ENCODE assay signal across 14 cellular contexts in genomic region chr6:124798942-124799496, GRCh38.
DNase-seq lines count a peak whose midpoint lies in the region; ATAC-seq, FAIRE-seq and TF ChIP-seq lines count a peak whose summit lies in the region.
"Had no signal": no experiment of that assay in that cellular context is flagged by ENCODE, and none has a peak within 500 bp of the region (broad histone marks: within the 10 kb centered on the region; RNA-seq: fewer than 3 reads in every experiment).

No MANE protein-coding gene starts in this region.

- H3K27me3 ChIP-seq in KMS-11 (ENCODE audit: insufficient read depth, low read depth) (no peaks in the 10 kb centered on the region), adipocyte (replicated peaks; ENCODE audit: control insufficient read depth, insufficient read depth, low read length) (peaks cover 2% of the 10 kb centered on the region)
- H3K27me3 ChIP-seq: BLaER1 treated with 17β-estradiol and CSF1 and Interleukin-3, amounts not matched to agents 10 nM and 100 nM; suprapubic skin had no signal

- no peaks in the 10 kb centered on the region for H3K9me3 ChIP-seq in adipocyte (ENCODE audit: control insufficient read depth, low read length)
- H3K9me3 ChIP-seq: BLaER1 treated with 17β-estradiol and CSF1 and Interleukin-3, amounts not matched to agents 10 nM and 100 nM; prostate gland; suprapubic skin had no signal

- H3K27me3 Mint-ChIP-seq in nephron (ENCODE audit: low read depth), result peaks cover 4% of the 10 kb centered on the region
- peaks cover 17% of the 10 kb centered on the region for H3K27me3 Mint-ChIP-seq in stimulated activated naive CD8-positive, alpha-beta T cell treated with anti-CD3 and anti-CD28 coated beads, Interleukin-15, amount 100 ng/mL, for 72 hours
- H3K27me3 Mint-ChIP-seq: activated naive CD4-positive, alpha-beta T cell treated with anti-CD3 and anti-CD28 coated beads, Interleukin-2, amount 50 U/mL, for 24 hours had no signal

- H3K9me3 Mint-ChIP-seq in nephron, result no peaks in the 10 kb centered on the region
- H3K9me3 Mint-ChIP-seq in stimulated activated naive CD8-positive, alpha-beta T cell treated with anti-CD3 and anti-CD28 coated beads, Interleukin-15, amount 100 ng/mL, for 72 hours, result no peaks in the 10 kb centered on the region
- H3K9me3 Mint-ChIP-seq: activated naive CD4-positive, alpha-beta T cell treated with anti-CD3 and anti-CD28 coated beads, Interleukin-2, amount 50 U/mL, for 24 hours had no signal

- H3K27ac ChIP-seq in KMS-11, result no peak overlapping the region
- H3K27ac ChIP-seq: BLaER1 treated with 17β-estradiol and CSF1 and Interleukin-3, amounts not matched to agents 10 nM and 100 nM; prostate gland; suprapubic skin had no signal

- no peaks in the 10 kb centered on the region for H3K4me1 ChIP-seq in KMS-11 (ENCODE audit: low read depth, poor library complexity, severe bottlenecking)
- H3K4me1 ChIP-seq in adipocyte (ENCODE audit: control insufficient read depth, insufficient read depth, low read length), result no peaks in the 10 kb centered on the region
- H3K4me1 ChIP-seq: prostate gland, suprapubic skin had no signal

- H2AFZ ChIP-seq in KMS-11 (ENCODE audit: low read depth), result no peak overlapping the region

- CTCF ChIA-PET in GM10248 (lab: Yijun Ruan, JAX), result interaction anchor here (1.7 kb wide), 1 partner anchor 12 kb away, joined by 4 read pairs; no protein-coding TSS in a partner anchor

- H3K9ac ChIP-seq in KMS-11 (no peak overlapping the region), adipocyte (ENCODE audit: low read length) (no peak overlapping the region)
- H3K9ac ChIP-seq: BLaER1 treated with 17β-estradiol and CSF1 and Interleukin-3, amounts not matched to agents 10 nM and 100 nM had no signal

- H3K36me3 Mint-ChIP-seq in nephron (ENCODE audit: low read depth), result no peaks in the 10 kb centered on the region
- H3K36me3 Mint-ChIP-seq: activated naive CD4-positive, alpha-beta T cell treated with anti-CD3 and anti-CD28 coated beads, Interleukin-2, amount 50 U/mL, for 24 hours had no signal

- H3K27ac Mint-ChIP-seq in nephron, result no peak overlapping the region
- H3K27ac Mint-ChIP-seq in stimulated activated naive CD8-positive, alpha-beta T cell treated with anti-CD3 and anti-CD28 coated beads, Interleukin-15, amount 100 ng/mL, for 72 hours, result no peak overlapping the region
- H3K27ac Mint-ChIP-seq: activated naive CD4-positive, alpha-beta T cell treated with anti-CD3 and anti-CD28 coated beads, Interleukin-2, amount 50 U/mL, for 24 hours had no signal

- peak; percentile 12 for TF ChIP-seq CTCF in D721Med (IDR thresholded peaks at IDR 0.05; ENCODE audit: insufficient read depth, missing control alignments)
- TF ChIP-seq CTCF in KMS-11 (conservative IDR thresholded peaks at IDR 0.05; ENCODE audit: low read depth, low read length), result 0 out of 2 replicates have a peak, but pooled peaks have one; percentile 13
- TF ChIP-seq CTCF in nephron (IDR thresholded peaks at IDR 0.05; ENCODE audit: unreplicated experiment in 3 of 3), result peak in 2 of 3 experiments; percentile 20 to 29
- no peak for TF ChIP-seq CTCF in GM10248 (IDR thresholded peaks at IDR 0.05; ENCODE audit: control extremely low read depth, extremely low read depth, low read depth, missing control alignments)

- DNase-seq in D721Med (ENCODE audit: insufficient read length, low spot score), result no peak
- peak; percentile 8 for DNase-seq in adipocyte (ENCODE audit: low read depth)
- no peak for DNase-seq in T-helper 9 cell
- DNase-seq in GM10248 (ENCODE audit: extremely low spot score), result no peak
- no peak for DNase-seq in stimulated activated naive CD8-positive, alpha-beta T cell treated with anti-CD3 and anti-CD28 coated beads, Interleukin-15, amount 100 ng/mL, for 72 hours
- DNase-seq: activated CD8-positive, alpha-beta memory T cell treated with anti-CD3 and anti-CD28 coated beads, Interleukin-2, amount 50 U/mL, for 4 hours; caudate nucleus had no signal

- H3K36me3 ChIP-seq in KMS-11 (ENCODE audit: insufficient read depth), result no peaks in the 10 kb centered on the region
- no peaks in the 10 kb centered on the region for H3K36me3 ChIP-seq in adipocyte (ENCODE audit: control insufficient read depth, insufficient read depth, low read length, severe bottlenecking)
- H3K36me3 ChIP-seq: BLaER1 treated with 17β-estradiol and CSF1 and Interleukin-3, amounts not matched to agents 10 nM and 100 nM; prostate gland; suprapubic skin had no signal

- H3K4me3 ChIP-seq in KMS-11 (IDR thresholded peaks at IDR 0.05; ENCODE audit: insufficient read depth, low read depth, low read length), result no peak overlapping the region
- H3K4me3 ChIP-seq in adipocyte (ENCODE audit: low read length), result no peak overlapping the region
- H3K4me3 ChIP-seq: BLaER1 treated with 17β-estradiol and CSF1 and Interleukin-3, amounts not matched to agents 10 nM and 100 nM; prostate gland; suprapubic skin had no signal

- H3K4me3 Mint-ChIP-seq in nephron, result no peak overlapping the region
- no peak overlapping the region for H3K4me3 Mint-ChIP-seq in stimulated activated naive CD8-positive, alpha-beta T cell treated with anti-CD3 and anti-CD28 coated beads, Interleukin-15, amount 100 ng/mL, for 72 hours
- H3K4me3 Mint-ChIP-seq: activated naive CD4-positive, alpha-beta T cell treated with anti-CD3 and anti-CD28 coated beads, Interleukin-2, amount 50 U/mL, for 24 hours had no signal

- POLR2A ChIA-PET in GM10248 (lab: Yijun Ruan, JAX), result no interaction called here

- H3K4me1 Mint-ChIP-seq in nephron, result no peaks in the 10 kb centered on the region
- H3K4me1 Mint-ChIP-seq in stimulated activated naive CD8-positive, alpha-beta T cell treated with anti-CD3 and anti-CD28 coated beads, Interleukin-15, amount 100 ng/mL, for 72 hours, result no peaks in the 10 kb centered on the region
- H3K4me1 Mint-ChIP-seq: activated naive CD4-positive, alpha-beta T cell treated with anti-CD3 and anti-CD28 coated beads, Interleukin-2, amount 50 U/mL, for 24 hours had no signal

- no peaks in the 10 kb centered on the region for H3K79me2 ChIP-seq in KMS-11 (ENCODE audit: insufficient read depth, low read depth)

- no peak for FAIRE-seq in D721Med (lab: Jason Lieb, UNC)
- FAIRE-seq: GM12892 had no signal

- H3K4me2 ChIP-seq in KMS-11, result no peak overlapping the region
- H3K4me2 ChIP-seq: BLaER1 treated with 17β-estradiol and CSF1 and Interleukin-3, amounts not matched to agents 10 nM and 100 nM had no signal

- ATAC-seq in stimulated activated naive CD8-positive, alpha-beta T cell treated with anti-CD3 and anti-CD28 coated beads, Interleukin-15, amount 100 ng/mL, for 72 hours, result no peak

- no peaks in the 10 kb centered on the region for H4K20me1 ChIP-seq in KMS-11 (ENCODE audit: insufficient read depth)
- H4K20me1 ChIP-seq: BLaER1 treated with 17β-estradiol and CSF1 and Interleukin-3, amounts not matched to agents 10 nM and 100 nM had no signal
